In genomic region chr18:31660763-31661162, GRCh38 we compare ENCODE assay signal across 28 cellular contexts.
"Had no signal": no experiment of that assay in that cellular context is flagged by ENCODE, and none has a peak within 500 bp of the region (broad histone marks: within the 10 kb centered on the region; RNA-seq: fewer than 3 reads in every experiment).

No MANE protein-coding gene starts in this region.

- DNase-seq: activated CD4-positive, alpha-beta memory T cell treated with anti-CD3 and anti-CD28 coated beads, Interleukin-2, amount 10 ng/mL, durations not matched to agents 7 days and 5 days; activated CD4-positive, alpha-beta T cell treated with anti-CD3 and anti-CD28 coated beads for 1 hour; activated CD4-positive, alpha-beta T cell treated with anti-CD3 and anti-CD28 coated beads for 4 hours; activated CD4-positive, alpha-beta T cell treated with anti-CD3 and anti-CD28 coated beads, Interleukin-2, amount 10 ng/mL, durations not matched to agents 7 days and 5 days; activated CD4-positive, alpha-beta T cell treated with anti-CD3 and anti-CD28 coated beads, Interleukin-2, amount 50 U/mL, for 4 hours; activated CD8-positive, alpha-beta memory T cell treated with anti-CD3 and anti-CD28 coated beads, Interleukin-2, amount 50 U/mL, for 48 hours; activated gamma-delta T cell; activated naive CD4-positive, alpha-beta T cell; activated naive CD4-positive, alpha-beta T cell treated with anti-CD3 and anti-CD28 coated beads, Interleukin-2, amount 10 ng/mL, durations not matched to agents 7 days and 5 days; activated naive CD8-positive, alpha-beta T cell treated with anti-CD3 and anti-CD28 coated beads, Interleukin-2, amount 10 ng/mL, durations not matched to agents 7 days and 5 days; activated T-cell treated with anti-CD3 and anti-CD28 coated beads for 4 hours; activated T-cell treated with anti-CD3 and anti-CD28 coated beads, Interleukin-2, amount 50 U/mL, for 24 hours; activated T-cell treated with anti-CD3 and anti-CD28 coated beads, Interleukin-2, amount 50 U/mL, for 72 hours; amniotic stem cell; anterior cingulate cortex; brain microvascular endothelial cell; dorsolateral prefrontal cortex; effector memory CD4-positive, alpha-beta T cell; endodermal cell; foreskin fibroblast; head of caudate nucleus; T-helper 2 cell had no signal

- H3K27me3 ChIP-seq: brain microvascular endothelial cell, dorsolateral prefrontal cortex had no signal

- H3K27ac ChIP-seq: brain microvascular endothelial cell, coronary artery, dorsolateral prefrontal cortex had no signal

- H3K4me3 ChIP-seq: coronary artery, dorsolateral prefrontal cortex had no signal

- FAIRE-seq: astrocyte, bronchial epithelial cell, frontal cortex had no signal

- ATAC-seq: activated naive CD4-positive, alpha-beta T cell treated with anti-CD3 and anti-CD28 coated beads, Interleukin-2, amount 50 U/mL, for 72 hours; activated T-cell treated with anti-CD3 and anti-CD28 coated beads, Interleukin-2, amount 50 U/mL, for 72 hours; esophagus mucosa had no signal

- H3K36me3 ChIP-seq: brain microvascular endothelial cell had no signal
